21 cellular contexts compared by ENCODE assay signal in the genomic region with DNA sequence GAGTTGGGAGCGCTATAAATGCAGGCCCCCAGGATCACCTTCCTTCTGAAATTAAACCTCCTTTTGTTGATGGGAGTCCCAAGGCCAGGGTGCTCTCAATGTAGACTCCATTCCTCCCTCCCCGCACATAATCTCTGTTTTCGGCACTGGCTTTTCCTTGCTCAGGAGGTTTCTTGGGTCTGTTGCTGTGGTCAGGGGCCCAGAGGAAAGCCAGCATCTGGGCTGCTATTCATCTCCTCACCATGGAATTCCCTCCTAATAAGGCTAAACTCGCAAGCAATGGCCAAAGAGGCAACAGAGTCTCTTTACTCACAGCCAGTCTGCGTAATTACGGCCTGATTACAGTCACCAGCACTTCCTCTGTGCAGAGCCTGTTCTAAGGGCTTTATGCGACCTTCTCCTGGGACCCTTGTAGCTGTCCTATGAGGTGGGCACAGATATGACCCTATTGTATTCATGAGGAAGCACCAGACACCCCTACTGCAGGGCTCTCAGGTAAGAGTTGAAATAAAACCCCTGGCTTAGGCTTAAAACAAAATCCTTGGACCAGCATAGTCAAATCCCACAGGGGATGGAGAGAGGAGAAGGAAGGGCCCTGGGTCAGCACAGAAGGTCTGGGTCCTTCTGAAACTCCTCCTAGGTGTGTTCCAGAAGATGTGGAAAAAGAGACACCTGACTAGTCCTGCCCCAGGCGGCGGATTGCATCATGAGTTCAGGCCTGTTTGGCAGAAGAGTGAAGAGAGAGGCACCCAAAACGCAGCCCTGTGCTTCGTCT.
DNase-seq lines count a peak whose midpoint lies in the region; TF ChIP-seq lines count a peak whose summit lies in the region.
"Had no signal": no experiment of that assay in that cellular context is flagged by ENCODE, and none has a peak within 500 bp of the region (broad histone marks: within the 10 kb centered on the region; RNA-seq: fewer than 3 reads in every experiment).

No MANE protein-coding gene starts in this region.

- H3K4me2 ChIP-seq in mesenchymal stem cell (ENCODE audit: low read length, poor library complexity, severe bottlenecking) (no peak overlapping the region), neuronal stem cell (ENCODE audit: insufficient read depth, low read length, poor library complexity, severe bottlenecking) (no peak overlapping the region)
- H3K4me2 ChIP-seq: GM23338 had no signal

- intact Hi-C loops in stomach (cut with DNase I; ENCODE audit: low total_unique reads), result no loop called here

- H2BK12ac ChIP-seq in mesenchymal stem cell (ENCODE audit: low read length in 2 of 2) (no peak overlapping the region), neuronal stem cell (ENCODE audit: low read length) (no peak overlapping the region)

- H3K4me1 ChIP-seq in mesenchymal stem cell (ENCODE audit: control insufficient read depth, insufficient read depth, low read depth, low read length) (peaks cover 6% of the 10 kb centered on the region), neuronal stem cell (ENCODE audit: control insufficient read depth in 2 of 2, insufficient read depth in 1 of 2, low read depth in 1 of 2, low read length in 2 of 2) (peaks cover 12 to 13% of the 10 kb centered on the region in 2 donors), stomach (peaks cover 0 to 14% (median 5%) of the 10 kb centered on the region in 4 donors)
- H3K4me1 ChIP-seq: HAP-1 had no signal

- no peak overlapping the region for H3K23ac ChIP-seq in mesenchymal stem cell (ENCODE audit: low read length in 2 of 2)
- H3K23ac ChIP-seq in neuronal stem cell (ENCODE audit: low read depth, low read length, poor library complexity), result no peak overlapping the region

- H3K9ac ChIP-seq in mesenchymal stem cell (ENCODE audit: low read length) (no peak overlapping the region), neuronal stem cell (ENCODE audit: low read depth, low read length, poor library complexity) (no peak overlapping the region)

- H4K8ac ChIP-seq in mesenchymal stem cell (ENCODE audit: low read length) (no peak overlapping the region), neuronal stem cell (ENCODE audit: low read depth, low read length) (no peak overlapping the region)

- H3K18ac ChIP-seq in mesenchymal stem cell (ENCODE audit: low read depth in 1 of 2, low read length in 2 of 2) (no peak overlapping the region), neuronal stem cell (ENCODE audit: low read length) (no peak overlapping the region)

- H2BK15ac ChIP-seq in mesenchymal stem cell (ENCODE audit: low read depth, poor library complexity, severe bottlenecking), result no peak overlapping the region
- H2BK15ac ChIP-seq in neuronal stem cell (ENCODE audit: low read length), result peak overlapping the region; percentile 80

- no peaks in the 10 kb centered on the region for H3K27me3 ChIP-seq in mesenchymal stem cell (ENCODE audit: control insufficient read depth in 1 of 2, insufficient read depth in 1 of 2, low read length in 2 of 2)
- H3K27me3 ChIP-seq in neuronal stem cell (ENCODE audit: control insufficient read depth in 3 of 3, insufficient read depth in 3 of 3, low read depth in 1 of 3, low read length in 3 of 3), result no peaks in the 10 kb centered on the region
- peaks cover 0 to 5% (median 0%) of the 10 kb centered on the region in 3 donors for H3K27me3 ChIP-seq in stomach
- H3K27me3 ChIP-seq: SJSA1 had no signal

- H3K79me1 ChIP-seq in mesenchymal stem cell (replicated peaks; ENCODE audit: low read length, poor library complexity, severe bottlenecking) (peaks cover 1% of the 10 kb centered on the region), neuronal stem cell (ENCODE audit: low read depth, low read length) (no peaks in the 10 kb centered on the region)

- no peaks in the 10 kb centered on the region for H3K36me3 ChIP-seq in mesenchymal stem cell (ENCODE audit: control insufficient read depth in 1 of 2, insufficient read depth in 2 of 2, low read depth in 1 of 2, low read length in 2 of 2)
- no peaks in the 10 kb centered on the region for H3K36me3 ChIP-seq in neuronal stem cell (replicated peaks in 1 of 2; ENCODE audit: control insufficient read depth in 2 of 2, insufficient read depth in 2 of 2, low read length in 2 of 2)
- no peaks in the 10 kb centered on the region for H3K36me3 ChIP-seq in stomach
- H3K36me3 ChIP-seq: HAP-1, SJSA1 had no signal

- H2BK120ac ChIP-seq in mesenchymal stem cell (ENCODE audit: low read depth, low read length), result no peak overlapping the region
- H2BK120ac ChIP-seq in neuronal stem cell (ENCODE audit: low read depth, low read length), result no peak overlapping the region

- H2BK5ac ChIP-seq in mesenchymal stem cell (ENCODE audit: low read depth, low read length, poor library complexity, severe bottlenecking) (no peak overlapping the region), neuronal stem cell (ENCODE audit: low read length) (no peak overlapping the region)

- H3K4ac ChIP-seq in mesenchymal stem cell (ENCODE audit: low read depth in 1 of 2, low read length in 2 of 2) (no peak overlapping the region), neuronal stem cell (ENCODE audit: low read length) (no peak overlapping the region)

- no peaks in the 10 kb centered on the region for H3K9me3 ChIP-seq in mesenchymal stem cell (ENCODE audit: control insufficient read depth, low read length)
- H3K9me3 ChIP-seq in neuronal stem cell (replicated peaks in 1 of 2; ENCODE audit: control insufficient read depth in 2 of 2, insufficient read depth in 1 of 2, low read depth in 1 of 2, low read length in 2 of 2), result peaks cover 0 to 6% of the 10 kb centered on the region in 2 donors
- no peaks in the 10 kb centered on the region for H3K9me3 ChIP-seq in stomach
- H3K9me3 ChIP-seq: HAP-1, SJSA1 had no signal

- H4K91ac ChIP-seq in mesenchymal stem cell (ENCODE audit: low read length), result no peak overlapping the region
- no peak overlapping the region for H4K91ac ChIP-seq in neuronal stem cell (ENCODE audit: low read depth, low read length, poor library complexity)

- WGBS in mesenchymal stem cell, result 87% methylated on average over 11 of the region's 11 CpGs
- no CpG with 5 or more reads among the region's 11 CpGs for WGBS in neuronal stem cell (ENCODE audit: extremely low coverage in 2 of 2, insufficient read length in 2 of 2, insufficient replicate concordance in 1 of 2), 2 donors
- WGBS in stomach, 5 donors, result 81 to 88% (median 83%) methylated on average over 11 of the region's 11 CpGs

- peak overlapping the region; percentile 55 for H2AK5ac ChIP-seq in mesenchymal stem cell (ENCODE audit: low read length, severe bottlenecking)
- H2AK5ac ChIP-seq in neuronal stem cell (ENCODE audit: low read depth, low read length), result peak overlapping the region; percentile 23

- H3K14ac ChIP-seq in mesenchymal stem cell (ENCODE audit: low read length in 2 of 2) (no peak overlapping the region), neuronal stem cell (ENCODE audit: low read length) (no peak overlapping the region)

- H3K27ac ChIP-seq in mesenchymal stem cell (ENCODE audit: low read length, poor library complexity, severe bottlenecking), result no peak overlapping the region
- no peak overlapping the region for H3K27ac ChIP-seq in neuronal stem cell (replicated peaks; ENCODE audit: low read length)
- no peak overlapping the region for H3K27ac ChIP-seq in stomach
- H3K27ac ChIP-seq: SJSA1 had no signal

- no peak overlapping the region for H3K4me3 ChIP-seq in epithelial cell of esophagus (ENCODE audit: low read length)
- H3K4me3 ChIP-seq in mesenchymal stem cell (ENCODE audit: insufficient read depth in 1 of 2, low read depth in 1 of 2, low read length in 2 of 2), result no peak overlapping the region
- no peak overlapping the region for H3K4me3 ChIP-seq in neuronal stem cell (ENCODE audit: low read length in 2 of 2)
- H3K4me3 ChIP-seq in stomach, result no peak overlapping the region
- H3K4me3 ChIP-seq: GM23338, HAP-1, SJSA1 had no signal

- TF ChIP-seq POLR2A in stomach (IDR thresholded peaks at IDR 0.05), result no peak

- in situ Hi-C loops in ACHN (cut with HindIII; ENCODE audit: low pct_ligation_motif_present, low pct_unique_long_range_greater_than_20kb, low sequenced_read_pairs), result no loop called here

- DNase-seq in ELF-1 (ENCODE audit: low read depth, low spot score), result peak; percentile 38
- DNase-seq in epithelial cell of esophagus (ENCODE audit: low read depth), result peak; percentile 39
- no peak for DNase-seq in mesenchymal stem cell
- no peak for DNase-seq in neuronal stem cell (ENCODE audit: low spot score)
- DNase-seq in effector CD4-positive, alpha-beta T cell, result no peak
- no peak for DNase-seq in ACHN
- DNase-seq in stomach, result no peak
- DNase-seq: DMS153, DND-41, HFFc6, IMR-90, KG1, MM.1S, NCI-H2029 treated with DMSO at 0.1 percent for 48 hours, NCI-H2227 treated with DMSO at 0.1 percent for 48 hours, NCI-H526 treated with DMSO at 0.1 percent for 48 hours, Right ventricle myocardium superior, RPMI8226 had no signal

- TF ChIP-seq CTCF in epithelial cell of esophagus (IDR thresholded peaks at IDR 0.05; ENCODE audit: insufficient read depth, low read depth, low read length, missing control alignments) (no peak), stomach (IDR thresholded peaks at IDR 0.05) (no peak)

- no peak overlapping the region for H2AFZ ChIP-seq in mesenchymal stem cell (ENCODE audit: low read depth, low read length)
- H2AFZ ChIP-seq in neuronal stem cell (ENCODE audit: low read length), result peak overlapping the region; percentile 25
- H2AFZ ChIP-seq: GM23338 had no signal

- TF ChIP-seq EP300 in stomach (IDR thresholded peaks at IDR 0.05), result no peak

Comparison
In these comparisons a context has a peak if more than half of its experiments do, and no peak if none do; other contexts are left out.
1. DNase-seq: peak in ELF-1 (single experiment) and epithelial cell of esophagus (single experiment); none in mesenchymal stem cell (single experiment), neuronal stem cell (single experiment), effector CD4-positive, alpha-beta T cell (single experiment), ACHN (single experiment) and stomach (single experiment).